In the genomic region with DNA sequence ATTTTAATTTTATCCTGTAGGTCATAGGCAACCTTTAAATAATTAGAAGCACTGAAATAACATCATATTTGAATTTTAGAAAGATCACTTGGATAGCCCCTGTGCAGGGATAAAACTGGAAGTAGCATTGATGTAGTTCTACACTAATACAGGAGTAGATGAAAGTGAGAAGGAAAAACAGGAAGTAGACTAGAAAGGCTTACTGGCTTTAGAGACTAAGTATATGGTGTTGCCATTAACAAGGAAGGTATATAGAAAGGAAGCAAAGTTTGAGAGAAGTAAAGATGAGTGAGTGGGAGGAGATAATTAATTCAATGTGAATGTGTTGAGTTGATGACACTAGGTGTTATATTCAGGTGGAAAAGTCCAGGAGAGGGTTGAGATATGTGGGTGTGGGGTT, we compare ENCODE assay signal across 12 cellular contexts.
DNase-seq lines count a peak whose midpoint lies in the region; ATAC-seq and TF ChIP-seq lines count a peak whose summit lies in the region.
"Had no signal": no experiment of that assay in that cellular context is flagged by ENCODE, and none has a peak within 500 bp of the region (broad histone marks: within the 10 kb centered on the region; RNA-seq: fewer than 3 reads in every experiment).

No MANE protein-coding gene starts in this region.

- intact Hi-C loops in mammary epithelial cell (cut with micrococcal nuclease), result no loop called here

- H4K20me1 ChIP-seq in smooth muscle cell (ENCODE audit: low read depth) (no peaks in the 10 kb centered on the region), mammary epithelial cell (ENCODE audit: insufficient read depth, low read length) (no peaks in the 10 kb centered on the region)

- H3K36me3 ChIP-seq in smooth muscle cell (ENCODE audit: low read depth), result no peaks in the 10 kb centered on the region
- no peaks in the 10 kb centered on the region for H3K36me3 ChIP-seq in mammary epithelial cell (ENCODE audit: insufficient read depth, low read length)
- H3K36me3 ChIP-seq: right atrium auricular region had no signal

- ATAC-seq in GM18517 (IDR thresholded peaks at IDR 0.05; ENCODE audit: unreplicated experiment), result peak; percentile 84
- peak; percentile 90 for ATAC-seq in GM21515 (IDR thresholded peaks at IDR 0.05; ENCODE audit: unreplicated experiment)
- peak; percentile 75 for ATAC-seq in HG03066 (IDR thresholded peaks at IDR 0.05; ENCODE audit: low read depth, unreplicated experiment)

- BruUV-seq in mammary epithelial cell (replicated peaks; lab: Mats Ljungman, UMichigan), result no TSS peak

- CTCF ChIA-PET in mammary epithelial cell (lab: Charles Lee; ENCODE audit: low non-redundant PET), result no interaction called here

- no peaks in the 10 kb centered on the region for H3K9me3 ChIP-seq in smooth muscle cell (replicated peaks; ENCODE audit: low read depth)
- H3K9me3 ChIP-seq in mammary epithelial cell (replicated peaks; ENCODE audit: insufficient read depth, low read length), result no peaks in the 10 kb centered on the region
- H3K9me3 ChIP-seq: right atrium auricular region had no signal

- H3F3A ChIP-seq in smooth muscle cell (ENCODE audit: low read depth), result no peaks in the 10 kb centered on the region

- no peaks in the 10 kb centered on the region for H3K4me1 ChIP-seq in smooth muscle cell (ENCODE audit: low read depth)
- H3K4me1 ChIP-seq in mammary epithelial cell (ENCODE audit: insufficient read depth, low read length), result peaks cover 11% of the 10 kb centered on the region
- H3K4me1 ChIP-seq: right atrium auricular region had no signal

- H3K4me3 ChIP-seq in smooth muscle cell (no peak overlapping the region), mammary epithelial cell (replicated peaks in 1 of 3; ENCODE audit: insufficient read depth in 1 of 3, low read depth in 2 of 3, low read length in 3 of 3) (no peak overlapping the region)
- H3K4me3 ChIP-seq: right atrium auricular region had no signal

- H3K27me3 ChIP-seq in smooth muscle cell (ENCODE audit: low read depth) (no peaks in the 10 kb centered on the region), mammary epithelial cell (ENCODE audit: insufficient read depth, low read length) (no peaks in the 10 kb centered on the region)
- H3K27me3 ChIP-seq: right atrium auricular region had no signal

- in situ Hi-C loops in mammary epithelial cell (cut with MboI; ENCODE audit: low sequenced_read_pairs in 2 of 2), result loop anchor here in 1 of 2 donors (5.0 kb wide), 1 partner anchor 72 kb away; the partner anchor contains the start of gene EPGN

- H3K4me2 ChIP-seq in smooth muscle cell (no peak overlapping the region), mammary epithelial cell (ENCODE audit: insufficient read depth, low read depth, low read length) (no peak overlapping the region)

- H2AFZ ChIP-seq in smooth muscle cell (ENCODE audit: low read depth) (no peak overlapping the region), mammary epithelial cell (ENCODE audit: low read depth, low read length) (no peak overlapping the region)

- no peaks in the 10 kb centered on the region for H3K79me2 ChIP-seq in smooth muscle cell (ENCODE audit: low read depth)
- H3K79me2 ChIP-seq in mammary epithelial cell (ENCODE audit: insufficient read depth, low read length), result no peaks in the 10 kb centered on the region

- no peak overlapping the region for H3K9ac ChIP-seq in smooth muscle cell (ENCODE audit: low read depth)
- no peak overlapping the region for H3K9ac ChIP-seq in mammary epithelial cell (ENCODE audit: insufficient read depth, low read length)

- TF ChIP-seq CTCF in smooth muscle cell (IDR thresholded peaks at IDR 0.05; ENCODE audit: borderline replicate concordance, insufficient read depth, poor library complexity, severe bottlenecking), result no peak
- no peak for TF ChIP-seq CTCF in mammary epithelial cell (conservative IDR thresholded peaks at IDR 0.05 in 1 of 2, IDR thresholded peaks at IDR 0.05 in 1 of 2; ENCODE audit: extremely low read depth in 1 of 2, insufficient read depth in 1 of 2, low read depth in 1 of 2, low read length in 2 of 2)

- no peak overlapping the region for H3K27ac ChIP-seq in smooth muscle cell (ENCODE audit: low read depth)
- H3K27ac ChIP-seq in mammary epithelial cell (ENCODE audit: insufficient read depth, low read depth, low read length), result no peak overlapping the region
- H3K27ac ChIP-seq: right atrium auricular region had no signal

- DNase-seq in NOMO-1 treated with dmso at 0.1 percent for 144 hours (lab: John Stamatoyannopoulos, UW; ENCODE audit: unreplicated experiment) (peak; percentile 29), COLO668 (lab: John Stamatoyannopoulos, UW; ENCODE audit: unreplicated experiment) (no peak), smooth muscle cell (lab: John Stamatoyannopoulos, UW; ENCODE audit: unreplicated experiment) (no peak), mammary epithelial cell (no peak), AG08396 (ENCODE audit: low spot score) (no peak)
- DNase-seq: activated CD4-positive, alpha-beta T cell treated with anti-CD3 and anti-CD28 coated beads for 4 hours; cerebellar nuclear complex; NCI-H226 had no signal

- dilution Hi-C loops in mammary epithelial cell (cut with HindIII; ENCODE audit: low sequenced_read_pairs), result no loop called here
